1 cellular context compared by ENCODE assay signal in the genomic region with DNA sequence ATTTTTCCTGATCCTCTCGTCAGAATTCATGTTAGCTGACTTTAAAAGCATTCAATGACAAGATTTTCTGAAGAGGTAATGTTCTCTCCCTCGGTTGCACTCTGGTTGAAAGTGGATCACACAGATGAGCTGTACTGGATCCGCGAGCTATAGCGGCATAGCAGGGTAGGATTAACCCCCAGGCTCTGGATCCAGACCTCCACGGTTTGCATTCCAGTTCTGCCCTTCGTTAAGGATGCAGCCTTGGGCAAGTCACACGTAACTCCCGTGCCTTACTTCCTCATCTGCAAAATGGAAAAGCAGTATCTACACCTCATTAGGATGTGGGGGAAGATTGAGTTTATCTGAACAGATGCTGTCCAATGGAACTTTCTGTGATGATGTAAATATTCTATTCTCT.
TF ChIP-seq lines count a peak whose summit lies in the region.

No MANE protein-coding gene starts in this region.

TF ChIP-seq in SK-N-SH, 30 proteins besides CTCF, POLR2A, EP300 and RAD21 (continued from another document):
- TF ChIP-seq, protein P1, sequence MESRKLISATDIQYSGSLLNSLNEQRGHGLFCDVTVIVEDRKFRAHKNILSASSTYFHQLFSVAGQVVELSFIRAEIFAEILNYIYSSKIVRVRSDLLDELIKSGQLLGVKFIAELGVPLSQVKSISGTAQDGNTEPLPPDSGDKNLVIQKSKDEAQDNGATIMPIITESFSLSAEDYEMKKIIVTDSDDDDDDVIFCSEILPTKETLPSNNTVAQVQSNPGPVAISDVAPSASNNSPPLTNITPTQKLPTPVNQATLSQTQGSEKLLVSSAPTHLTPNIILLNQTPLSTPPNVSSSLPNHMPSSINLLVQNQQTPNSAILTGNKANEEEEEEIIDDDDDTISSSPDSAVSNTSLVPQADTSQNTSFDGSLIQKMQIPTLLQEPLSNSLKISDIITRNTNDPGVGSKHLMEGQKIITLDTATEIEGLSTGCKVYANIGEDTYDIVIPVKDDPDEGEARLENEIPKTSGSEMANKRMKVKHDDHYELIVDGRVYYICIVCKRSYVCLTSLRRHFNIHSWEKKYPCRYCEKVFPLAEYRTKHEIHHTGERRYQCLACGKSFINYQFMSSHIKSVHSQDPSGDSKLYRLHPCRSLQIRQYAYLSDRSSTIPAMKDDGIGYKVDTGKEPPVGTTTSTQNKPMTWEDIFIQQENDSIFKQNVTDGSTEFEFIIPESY (IDR thresholded peaks at IDR 0.05; ENCODE audit: borderline replicate concordance, low read depth): no peak
- TF ChIP-seq, protein P2, sequence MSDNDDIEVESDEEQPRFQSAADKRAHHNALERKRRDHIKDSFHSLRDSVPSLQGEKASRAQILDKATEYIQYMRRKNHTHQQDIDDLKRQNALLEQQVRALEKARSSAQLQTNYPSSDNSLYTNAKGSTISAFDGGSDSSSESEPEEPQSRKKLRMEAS (IDR thresholded peaks at IDR 0.05; ENCODE audit: low read depth): no peak
- TF ChIP-seq TCF12 (IDR thresholded peaks at IDR 0.05) (no peak), TAF1 (IDR thresholded peaks at IDR 0.05; ENCODE audit: borderline replicate concordance, low read depth, low read length) (no peak), NRF1 (IDR thresholded peaks at IDR 0.05; ENCODE audit: low read depth, low read length) (no peak), MXI1 (IDR thresholded peaks at IDR 0.05; ENCODE audit: low read depth, low read length) (no peak), RFX5 (IDR thresholded peaks at IDR 0.05; ENCODE audit: low read length) (no peak), ELF1 (IDR thresholded peaks at IDR 0.05) (no peak)
- TF ChIP-seq, protein P3, sequence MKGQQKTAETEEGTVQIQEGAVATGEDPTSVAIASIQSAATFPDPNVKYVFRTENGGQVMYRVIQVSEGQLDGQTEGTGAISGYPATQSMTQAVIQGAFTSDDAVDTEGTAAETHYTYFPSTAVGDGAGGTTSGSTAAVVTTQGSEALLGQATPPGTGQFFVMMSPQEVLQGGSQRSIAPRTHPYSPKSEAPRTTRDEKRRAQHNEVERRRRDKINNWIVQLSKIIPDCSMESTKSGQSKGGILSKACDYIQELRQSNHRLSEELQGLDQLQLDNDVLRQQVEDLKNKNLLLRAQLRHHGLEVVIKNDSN (IDR thresholded peaks at IDR 0.05; ENCODE audit: borderline replicate concordance, low read depth): no peak
